19 cellular contexts compared by ENCODE assay signal in genomic region chr5:66620711-66621110, GRCh38.
"Had no signal": no experiment of that assay in that cellular context is flagged by ENCODE, and none has a peak within 500 bp of the region (broad histone marks: within the 10 kb centered on the region; RNA-seq: fewer than 3 reads in every experiment).

No MANE protein-coding gene starts in this region.

- H3K36me3 ChIP-seq: breast epithelium, pancreas, tibial artery had no signal

- H3K4me1 ChIP-seq: breast epithelium, tibial artery had no signal

- H3K9me3 ChIP-seq: breast epithelium, pancreas, tibial artery had no signal

- H3K4me3 Mint-ChIP-seq: activated naive CD8-positive, alpha-beta T cell; effector memory CD8-positive, alpha-beta T cell; immature natural killer cell; mesothelial cell of epicardium; neural crest cell; T-helper 17 cell had no signal

- H3K27ac Mint-ChIP-seq: activated naive CD8-positive, alpha-beta T cell; effector memory CD8-positive, alpha-beta T cell; immature natural killer cell; mesothelial cell of epicardium; T-helper 17 cell had no signal

- H3K36me3 Mint-ChIP-seq: activated naive CD8-positive, alpha-beta T cell; immature natural killer cell had no signal

- H3K4me3 ChIP-seq: breast epithelium, pancreas, tibial artery had no signal

- H3K27ac ChIP-seq: breast epithelium, pancreas, tibial artery had no signal

- DNase-seq: activated CD4-positive, alpha-beta T cell treated with anti-CD3 and anti-CD28 coated beads, Interleukin-2, amount 50 U/mL, for 1 hour; activated CD4-positive, CD25-positive, alpha-beta regulatory T cell; activated effector memory CD4-positive, alpha-beta T cell treated with anti-CD3 and anti-CD28 coated beads, Interleukin-2, amount 50 U/mL, for 16 hours; activated T-cell treated with anti-CD3 and anti-CD28 coated beads, Interleukin-2, amount 50 U/mL, for 1 hour; anterior cingulate cortex; cerebellar nuclear complex; dermis blood vessel endothelial cell; effector memory CD8-positive, alpha-beta T cell; head of caudate nucleus; immature natural killer cell; pancreas; SHP77 treated with DMSO at 0.1 percent for 48 hours; stimulated activated CD4-positive, alpha-beta T cell treated with anti-CD3 and anti-CD28 coated beads, Interleukin-1b, Interleukin-23, amount 100 ng/mL, for 48 hours; T-helper 17 cell; tibial artery had no signal

- H3K27me3 ChIP-seq: breast epithelium, pancreas, tibial artery had no signal
